Comparison of ENCODE assay signal across 1 cellular context in the genomic region with DNA sequence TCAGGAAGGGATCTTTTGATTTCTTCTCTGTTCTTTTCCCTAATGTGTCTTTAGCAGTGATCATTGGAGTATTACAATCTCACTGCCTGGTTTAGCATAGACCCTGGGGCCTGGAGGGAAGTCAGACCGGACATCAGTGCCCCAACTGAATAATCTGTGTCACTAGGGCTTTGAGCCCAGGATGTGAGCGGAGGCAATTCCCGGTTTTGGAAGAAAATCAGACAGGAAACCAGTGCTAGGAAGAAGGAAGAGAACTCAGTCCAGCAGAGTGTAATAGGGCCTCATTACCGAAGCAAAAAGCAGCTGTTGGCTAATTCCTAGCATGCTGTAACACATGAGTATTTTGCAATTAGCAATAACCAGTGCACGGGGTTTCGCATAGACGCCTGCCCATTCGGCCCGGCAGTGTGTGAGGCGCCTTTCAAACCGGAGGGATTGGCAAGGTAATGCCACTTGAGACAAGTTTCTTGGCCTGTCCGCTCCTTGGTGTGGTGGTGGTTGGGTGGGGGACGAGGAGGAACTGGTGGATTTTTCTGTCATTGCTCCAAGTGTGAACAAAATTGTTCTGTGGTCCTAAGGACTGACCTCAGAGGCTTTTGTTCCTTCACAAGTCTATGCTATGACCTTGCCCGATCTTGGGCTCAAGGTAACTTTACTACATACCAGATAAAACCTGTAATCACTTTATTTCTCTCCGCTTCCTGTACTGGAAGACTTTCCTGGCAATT.
A peak's percentile ranks its signal among the peaks of the same experiment; 100 is the strongest.
TF ChIP-seq lines count a peak whose summit lies in the region.

No MANE protein-coding gene starts in this region.

TF ChIP-seq in HepG2, 621 proteins besides CTCF, POLR2A, EP300 and RAD21 (continued from another document and continues in another):
- TF ChIP-seq, protein P1, sequence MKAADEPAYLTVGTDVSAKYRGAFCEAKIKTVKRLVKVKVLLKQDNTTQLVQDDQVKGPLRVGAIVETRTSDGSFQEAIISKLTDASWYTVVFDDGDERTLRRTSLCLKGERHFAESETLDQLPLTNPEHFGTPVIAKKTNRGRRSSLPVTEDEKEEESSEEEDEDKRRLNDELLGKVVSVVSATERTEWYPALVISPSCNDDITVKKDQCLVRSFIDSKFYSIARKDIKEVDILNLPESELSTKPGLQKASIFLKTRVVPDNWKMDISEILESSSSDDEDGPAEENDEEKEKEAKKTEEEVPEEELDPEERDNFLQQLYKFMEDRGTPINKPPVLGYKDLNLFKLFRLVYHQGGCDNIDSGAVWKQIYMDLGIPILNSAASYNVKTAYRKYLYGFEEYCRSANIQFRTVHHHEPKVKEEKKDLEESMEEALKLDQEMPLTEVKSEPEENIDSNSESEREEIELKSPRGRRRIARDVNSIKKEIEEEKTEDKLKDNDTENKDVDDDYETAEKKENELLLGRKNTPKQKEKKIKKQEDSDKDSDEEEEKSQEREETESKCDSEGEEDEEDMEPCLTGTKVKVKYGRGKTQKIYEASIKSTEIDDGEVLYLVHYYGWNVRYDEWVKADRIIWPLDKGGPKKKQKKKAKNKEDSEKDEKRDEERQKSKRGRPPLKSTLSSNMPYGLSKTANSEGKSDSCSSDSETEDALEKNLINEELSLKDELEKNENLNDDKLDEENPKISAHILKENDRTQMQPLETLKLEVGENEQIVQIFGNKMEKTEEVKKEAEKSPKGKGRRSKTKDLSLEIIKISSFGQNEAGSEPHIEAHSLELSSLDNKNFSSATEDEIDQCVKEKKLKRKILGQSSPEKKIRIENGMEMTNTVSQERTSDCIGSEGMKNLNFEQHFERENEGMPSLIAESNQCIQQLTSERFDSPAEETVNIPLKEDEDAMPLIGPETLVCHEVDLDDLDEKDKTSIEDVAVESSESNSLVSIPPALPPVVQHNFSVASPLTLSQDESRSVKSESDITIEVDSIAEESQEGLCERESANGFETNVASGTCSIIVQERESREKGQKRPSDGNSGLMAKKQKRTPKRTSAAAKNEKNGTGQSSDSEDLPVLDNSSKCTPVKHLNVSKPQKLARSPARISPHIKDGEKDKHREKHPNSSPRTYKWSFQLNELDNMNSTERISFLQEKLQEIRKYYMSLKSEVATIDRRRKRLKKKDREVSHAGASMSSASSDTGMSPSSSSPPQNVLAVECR (CRISPR knock-in tag; IDR thresholded peaks at IDR 0.05; ENCODE audit: borderline replicate concordance): no peak
- TF ChIP-seq, protein P2, sequence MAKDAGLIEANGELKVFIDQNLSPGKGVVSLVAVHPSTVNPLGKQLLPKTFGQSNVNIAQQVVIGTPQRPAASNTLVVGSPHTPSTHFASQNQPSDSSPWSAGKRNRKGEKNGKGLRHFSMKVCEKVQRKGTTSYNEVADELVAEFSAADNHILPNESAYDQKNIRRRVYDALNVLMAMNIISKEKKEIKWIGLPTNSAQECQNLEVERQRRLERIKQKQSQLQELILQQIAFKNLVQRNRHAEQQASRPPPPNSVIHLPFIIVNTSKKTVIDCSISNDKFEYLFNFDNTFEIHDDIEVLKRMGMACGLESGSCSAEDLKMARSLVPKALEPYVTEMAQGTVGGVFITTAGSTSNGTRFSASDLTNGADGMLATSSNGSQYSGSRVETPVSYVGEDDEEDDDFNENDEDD (CRISPR knock-in tag; IDR thresholded peaks at IDR 0.05; ENCODE audit: borderline replicate concordance): 0 out of 2 replicates have a peak, but pooled peaks have one; percentile 22
- no peak for TF ChIP-seq TEAD2 (CRISPR knock-in tag; IDR thresholded peaks at IDR 0.05)
- no peak for TF ChIP-seq ZNF296 (CRISPR knock-in tag; conservative IDR thresholded peaks at IDR 0.05)
- no peak for TF ChIP-seq CCDC6 (CRISPR knock-in tag; IDR thresholded peaks at IDR 0.05)
- TF ChIP-seq, protein P3, sequence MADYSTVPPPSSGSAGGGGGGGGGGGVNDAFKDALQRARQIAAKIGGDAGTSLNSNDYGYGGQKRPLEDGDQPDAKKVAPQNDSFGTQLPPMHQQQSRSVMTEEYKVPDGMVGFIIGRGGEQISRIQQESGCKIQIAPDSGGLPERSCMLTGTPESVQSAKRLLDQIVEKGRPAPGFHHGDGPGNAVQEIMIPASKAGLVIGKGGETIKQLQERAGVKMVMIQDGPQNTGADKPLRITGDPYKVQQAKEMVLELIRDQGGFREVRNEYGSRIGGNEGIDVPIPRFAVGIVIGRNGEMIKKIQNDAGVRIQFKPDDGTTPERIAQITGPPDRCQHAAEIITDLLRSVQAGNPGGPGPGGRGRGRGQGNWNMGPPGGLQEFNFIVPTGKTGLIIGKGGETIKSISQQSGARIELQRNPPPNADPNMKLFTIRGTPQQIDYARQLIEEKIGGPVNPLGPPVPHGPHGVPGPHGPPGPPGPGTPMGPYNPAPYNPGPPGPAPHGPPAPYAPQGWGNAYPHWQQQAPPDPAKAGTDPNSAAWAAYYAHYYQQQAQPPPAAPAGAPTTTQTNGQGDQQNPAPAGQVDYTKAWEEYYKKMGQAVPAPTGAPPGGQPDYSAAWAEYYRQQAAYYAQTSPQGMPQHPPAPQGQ (CRISPR knock-in tag; IDR thresholded peaks at IDR 0.05; ENCODE audit: borderline replicate concordance): no peak
- TF ChIP-seq ZBTB7A (CRISPR knock-in tag; IDR thresholded peaks at IDR 0.05): no peak
- peak; percentile 44; the same call in 1 of the 2 replicates for TF ChIP-seq TAF1 (CRISPR knock-in tag; IDR thresholded peaks at IDR 0.05)
- TF ChIP-seq ARNT2 (CRISPR knock-in tag; IDR thresholded peaks at IDR 0.05; ENCODE audit: low read depth): no peak
- TF ChIP-seq, protein P4, sequence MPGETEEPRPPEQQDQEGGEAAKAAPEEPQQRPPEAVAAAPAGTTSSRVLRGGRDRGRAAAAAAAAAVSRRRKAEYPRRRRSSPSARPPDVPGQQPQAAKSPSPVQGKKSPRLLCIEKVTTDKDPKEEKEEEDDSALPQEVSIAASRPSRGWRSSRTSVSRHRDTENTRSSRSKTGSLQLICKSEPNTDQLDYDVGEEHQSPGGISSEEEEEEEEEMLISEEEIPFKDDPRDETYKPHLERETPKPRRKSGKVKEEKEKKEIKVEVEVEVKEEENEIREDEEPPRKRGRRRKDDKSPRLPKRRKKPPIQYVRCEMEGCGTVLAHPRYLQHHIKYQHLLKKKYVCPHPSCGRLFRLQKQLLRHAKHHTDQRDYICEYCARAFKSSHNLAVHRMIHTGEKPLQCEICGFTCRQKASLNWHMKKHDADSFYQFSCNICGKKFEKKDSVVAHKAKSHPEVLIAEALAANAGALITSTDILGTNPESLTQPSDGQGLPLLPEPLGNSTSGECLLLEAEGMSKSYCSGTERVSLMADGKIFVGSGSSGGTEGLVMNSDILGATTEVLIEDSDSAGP (CRISPR knock-in tag; IDR thresholded peaks at IDR 0.05; ENCODE audit: borderline replicate concordance): no peak
- TF ChIP-seq MAZ (IDR thresholded peaks at IDR 0.05; ENCODE audit: borderline replicate concordance, low read depth, low read length): no peak
- TF ChIP-seq MAZ (CRISPR knock-in tag; IDR thresholded peaks at IDR 0.05; ENCODE audit: low read depth): peak; percentile 52; the same call in 1 of the 2 replicates
- TF ChIP-seq, protein P5, sequence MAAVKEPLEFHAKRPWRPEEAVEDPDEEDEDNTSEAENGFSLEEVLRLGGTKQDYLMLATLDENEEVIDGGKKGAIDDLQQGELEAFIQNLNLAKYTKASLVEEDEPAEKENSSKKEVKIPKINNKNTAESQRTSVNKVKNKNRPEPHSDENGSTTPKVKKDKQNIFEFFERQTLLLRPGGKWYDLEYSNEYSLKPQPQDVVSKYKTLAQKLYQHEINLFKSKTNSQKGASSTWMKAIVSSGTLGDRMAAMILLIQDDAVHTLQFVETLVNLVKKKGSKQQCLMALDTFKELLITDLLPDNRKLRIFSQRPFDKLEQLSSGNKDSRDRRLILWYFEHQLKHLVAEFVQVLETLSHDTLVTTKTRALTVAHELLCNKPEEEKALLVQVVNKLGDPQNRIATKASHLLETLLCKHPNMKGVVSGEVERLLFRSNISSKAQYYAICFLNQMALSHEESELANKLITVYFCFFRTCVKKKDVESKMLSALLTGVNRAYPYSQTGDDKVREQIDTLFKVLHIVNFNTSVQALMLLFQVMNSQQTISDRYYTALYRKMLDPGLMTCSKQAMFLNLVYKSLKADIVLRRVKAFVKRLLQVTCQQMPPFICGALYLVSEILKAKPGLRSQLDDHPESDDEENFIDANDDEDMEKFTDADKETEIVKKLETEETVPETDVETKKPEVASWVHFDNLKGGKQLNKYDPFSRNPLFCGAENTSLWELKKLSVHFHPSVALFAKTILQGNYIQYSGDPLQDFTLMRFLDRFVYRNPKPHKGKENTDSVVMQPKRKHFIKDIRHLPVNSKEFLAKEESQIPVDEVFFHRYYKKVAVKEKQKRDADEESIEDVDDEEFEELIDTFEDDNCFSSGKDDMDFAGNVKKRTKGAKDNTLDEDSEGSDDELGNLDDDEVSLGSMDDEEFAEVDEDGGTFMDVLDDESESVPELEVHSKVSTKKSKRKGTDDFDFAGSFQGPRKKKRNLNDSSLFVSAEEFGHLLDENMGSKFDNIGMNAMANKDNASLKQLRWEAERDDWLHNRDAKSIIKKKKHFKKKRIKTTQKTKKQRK (IDR thresholded peaks at IDR 0.05; ENCODE audit: low read length): no peak
- TF ChIP-seq, protein P6, sequence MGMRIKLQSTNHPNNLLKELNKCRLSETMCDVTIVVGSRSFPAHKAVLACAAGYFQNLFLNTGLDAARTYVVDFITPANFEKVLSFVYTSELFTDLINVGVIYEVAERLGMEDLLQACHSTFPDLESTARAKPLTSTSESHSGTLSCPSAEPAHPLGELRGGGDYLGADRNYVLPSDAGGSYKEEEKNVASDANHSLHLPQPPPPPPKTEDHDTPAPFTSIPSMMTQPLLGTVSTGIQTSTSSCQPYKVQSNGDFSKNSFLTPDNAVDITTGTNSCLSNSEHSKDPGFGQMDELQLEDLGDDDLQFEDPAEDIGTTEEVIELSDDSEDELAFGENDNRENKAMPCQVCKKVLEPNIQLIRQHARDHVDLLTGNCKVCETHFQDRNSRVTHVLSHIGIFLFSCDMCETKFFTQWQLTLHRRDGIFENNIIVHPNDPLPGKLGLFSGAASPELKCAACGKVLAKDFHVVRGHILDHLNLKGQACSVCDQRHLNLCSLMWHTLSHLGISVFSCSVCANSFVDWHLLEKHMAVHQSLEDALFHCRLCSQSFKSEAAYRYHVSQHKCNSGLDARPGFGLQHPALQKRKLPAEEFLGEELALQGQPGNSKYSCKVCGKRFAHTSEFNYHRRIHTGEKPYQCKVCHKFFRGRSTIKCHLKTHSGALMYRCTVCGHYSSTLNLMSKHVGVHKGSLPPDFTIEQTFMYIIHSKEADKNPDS (CRISPR knock-in tag; IDR thresholded peaks at IDR 0.05): no peak
- TF ChIP-seq ZFP41 (CRISPR knock-in tag; IDR thresholded peaks at IDR 0.05; ENCODE audit: borderline replicate concordance): no peak
- peak; percentile 44; the same call in 1 of the 2 replicates for TF ChIP-seq TGIF2 (CRISPR knock-in tag; IDR thresholded peaks at IDR 0.05)
- no peak for TF ChIP-seq HOXA9 (CRISPR knock-in tag; IDR thresholded peaks at IDR 0.05; ENCODE audit: borderline replicate concordance)
- no peak for TF ChIP-seq SOX13 (IDR thresholded peaks at IDR 0.05)
- no peak for TF ChIP-seq SOX13 (CRISPR knock-in tag; conservative IDR thresholded peaks at IDR 0.05 in 1 of 2, IDR thresholded peaks at IDR 0.05 in 1 of 2)
- no peak for TF ChIP-seq KAT7 (CRISPR knock-in tag; IDR thresholded peaks at IDR 0.05; ENCODE audit: borderline replicate concordance)
- no peak for TF ChIP-seq SRY (CRISPR knock-in tag; IDR thresholded peaks at IDR 0.05)
- TF ChIP-seq, protein P7, sequence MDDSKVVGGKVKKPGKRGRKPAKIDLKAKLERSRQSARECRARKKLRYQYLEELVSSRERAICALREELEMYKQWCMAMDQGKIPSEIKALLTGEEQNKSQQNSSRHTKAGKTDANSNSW (CRISPR knock-in tag; IDR thresholded peaks at IDR 0.05; ENCODE audit: borderline replicate concordance): no peak
- no peak for TF ChIP-seq MED13 (CRISPR knock-in tag; IDR thresholded peaks at IDR 0.05)
- TF ChIP-seq, protein P8, sequence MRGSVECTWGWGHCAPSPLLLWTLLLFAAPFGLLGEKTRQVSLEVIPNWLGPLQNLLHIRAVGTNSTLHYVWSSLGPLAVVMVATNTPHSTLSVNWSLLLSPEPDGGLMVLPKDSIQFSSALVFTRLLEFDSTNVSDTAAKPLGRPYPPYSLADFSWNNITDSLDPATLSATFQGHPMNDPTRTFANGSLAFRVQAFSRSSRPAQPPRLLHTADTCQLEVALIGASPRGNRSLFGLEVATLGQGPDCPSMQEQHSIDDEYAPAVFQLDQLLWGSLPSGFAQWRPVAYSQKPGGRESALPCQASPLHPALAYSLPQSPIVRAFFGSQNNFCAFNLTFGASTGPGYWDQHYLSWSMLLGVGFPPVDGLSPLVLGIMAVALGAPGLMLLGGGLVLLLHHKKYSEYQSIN (CRISPR knock-in tag; IDR thresholded peaks at IDR 0.05; ENCODE audit: borderline replicate concordance): no peak
- TF ChIP-seq ZNF598 (CRISPR knock-in tag; IDR thresholded peaks at IDR 0.05; ENCODE audit: borderline replicate concordance): no peak
- no peak for TF ChIP-seq ZNF670 (CRISPR knock-in tag; IDR thresholded peaks at IDR 0.05; ENCODE audit: borderline replicate concordance)
- TF ChIP-seq, protein P9, sequence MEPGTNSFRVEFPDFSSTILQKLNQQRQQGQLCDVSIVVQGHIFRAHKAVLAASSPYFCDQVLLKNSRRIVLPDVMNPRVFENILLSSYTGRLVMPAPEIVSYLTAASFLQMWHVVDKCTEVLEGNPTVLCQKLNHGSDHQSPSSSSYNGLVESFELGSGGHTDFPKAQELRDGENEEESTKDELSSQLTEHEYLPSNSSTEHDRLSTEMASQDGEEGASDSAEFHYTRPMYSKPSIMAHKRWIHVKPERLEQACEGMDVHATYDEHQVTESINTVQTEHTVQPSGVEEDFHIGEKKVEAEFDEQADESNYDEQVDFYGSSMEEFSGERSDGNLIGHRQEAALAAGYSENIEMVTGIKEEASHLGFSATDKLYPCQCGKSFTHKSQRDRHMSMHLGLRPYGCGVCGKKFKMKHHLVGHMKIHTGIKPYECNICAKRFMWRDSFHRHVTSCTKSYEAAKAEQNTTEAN (CRISPR knock-in tag; conservative IDR thresholded peaks at IDR 0.05): 0 out of 2 replicates have a peak, but pooled peaks have one; percentile 39
- TF ChIP-seq, protein P10, sequence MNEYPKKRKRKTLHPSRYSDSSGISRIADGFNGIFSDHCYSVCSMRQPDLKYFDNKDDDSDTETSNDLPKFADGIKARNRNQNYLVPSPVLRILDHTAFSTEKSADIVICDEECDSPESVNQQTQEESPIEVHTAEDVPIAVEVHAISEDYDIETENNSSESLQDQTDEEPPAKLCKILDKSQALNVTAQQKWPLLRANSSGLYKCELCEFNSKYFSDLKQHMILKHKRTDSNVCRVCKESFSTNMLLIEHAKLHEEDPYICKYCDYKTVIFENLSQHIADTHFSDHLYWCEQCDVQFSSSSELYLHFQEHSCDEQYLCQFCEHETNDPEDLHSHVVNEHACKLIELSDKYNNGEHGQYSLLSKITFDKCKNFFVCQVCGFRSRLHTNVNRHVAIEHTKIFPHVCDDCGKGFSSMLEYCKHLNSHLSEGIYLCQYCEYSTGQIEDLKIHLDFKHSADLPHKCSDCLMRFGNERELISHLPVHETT (CRISPR knock-in tag; conservative IDR thresholded peaks at IDR 0.05): no peak
- no peak for TF ChIP-seq GZF1 (CRISPR knock-in tag; IDR thresholded peaks at IDR 0.05)
- no peak for TF ChIP-seq NFKBIZ (CRISPR knock-in tag; IDR thresholded peaks at IDR 0.05)
- no peak for TF ChIP-seq ZNF816 (CRISPR knock-in tag; IDR thresholded peaks at IDR 0.05; ENCODE audit: borderline replicate concordance)
- TF ChIP-seq MYNN (CRISPR knock-in tag; IDR thresholded peaks at IDR 0.05; ENCODE audit: low read depth): no peak
- TF ChIP-seq RFX1 (IDR thresholded peaks at IDR 0.05): no peak
- no peak for TF ChIP-seq ZFY (CRISPR knock-in tag; IDR thresholded peaks at IDR 0.05)
- TF ChIP-seq, protein P11, sequence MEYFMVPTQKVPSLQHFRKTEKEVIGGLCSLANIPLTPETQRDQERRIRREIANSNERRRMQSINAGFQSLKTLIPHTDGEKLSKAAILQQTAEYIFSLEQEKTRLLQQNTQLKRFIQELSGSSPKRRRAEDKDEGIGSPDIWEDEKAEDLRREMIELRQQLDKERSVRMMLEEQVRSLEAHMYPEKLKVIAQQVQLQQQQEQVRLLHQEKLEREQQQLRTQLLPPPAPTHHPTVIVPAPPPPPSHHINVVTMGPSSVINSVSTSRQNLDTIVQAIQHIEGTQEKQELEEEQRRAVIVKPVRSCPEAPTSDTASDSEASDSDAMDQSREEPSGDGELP (IDR thresholded peaks at IDR 0.05; ENCODE audit: borderline replicate concordance, low read depth): peak; percentile 45; the same call in 1 of the 2 replicates
- no peak for TF ChIP-seq ZNF180 (CRISPR knock-in tag; IDR thresholded peaks at IDR 0.05; ENCODE audit: borderline replicate concordance, low read depth)
